ENCODE assay signal across 2 cellular contexts in the genomic region with DNA sequence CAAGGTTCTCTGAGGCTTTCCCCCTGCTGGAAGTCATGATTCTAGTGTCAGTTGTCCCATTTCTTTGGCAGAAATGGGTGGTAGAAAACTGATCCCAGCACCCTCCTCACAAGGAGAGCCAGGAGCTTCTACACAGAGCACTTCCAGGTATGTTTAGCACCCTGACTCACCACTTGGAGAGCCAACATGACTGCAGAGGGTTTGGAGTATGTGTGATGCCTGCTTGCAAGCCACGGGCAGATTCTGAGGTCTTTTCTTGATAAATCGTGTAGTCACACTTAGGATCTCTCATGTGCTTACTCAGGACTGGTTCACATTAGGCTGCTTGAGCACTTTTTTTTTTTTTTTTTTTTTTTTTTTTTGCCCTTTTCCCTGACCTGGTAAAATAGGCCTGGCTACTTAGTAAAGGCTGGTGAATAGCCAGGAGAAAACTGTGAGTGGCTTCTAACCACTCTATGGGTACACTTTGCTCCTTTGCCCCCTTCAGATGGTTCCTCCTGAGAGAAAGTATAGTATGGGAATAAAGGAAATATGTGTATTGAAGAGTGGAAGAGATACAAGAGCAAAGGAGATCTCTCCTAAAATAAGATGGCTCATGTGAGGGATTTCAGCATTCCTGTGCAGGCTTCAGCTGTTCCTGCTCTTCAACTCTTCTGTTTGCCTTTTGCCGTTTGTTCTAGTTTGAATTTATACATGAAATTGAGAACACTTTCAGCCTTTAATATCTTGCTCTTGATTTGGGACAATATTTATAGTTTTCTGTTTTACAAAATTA.
TF ChIP-seq lines count a peak whose summit lies in the region.

No MANE protein-coding gene starts in this region.

TF ChIP-seq in IMR-90, 13 proteins besides CTCF, POLR2A, EP300 and RAD21:
- no peak for TF ChIP-seq RFX5 (IDR thresholded peaks at IDR 0.05; ENCODE audit: low read depth, low read length)
- no peak for TF ChIP-seq NFE2L2 (IDR thresholded peaks at IDR 0.05; ENCODE audit: low read depth, low read length)
- TF ChIP-seq, protein P1, sequence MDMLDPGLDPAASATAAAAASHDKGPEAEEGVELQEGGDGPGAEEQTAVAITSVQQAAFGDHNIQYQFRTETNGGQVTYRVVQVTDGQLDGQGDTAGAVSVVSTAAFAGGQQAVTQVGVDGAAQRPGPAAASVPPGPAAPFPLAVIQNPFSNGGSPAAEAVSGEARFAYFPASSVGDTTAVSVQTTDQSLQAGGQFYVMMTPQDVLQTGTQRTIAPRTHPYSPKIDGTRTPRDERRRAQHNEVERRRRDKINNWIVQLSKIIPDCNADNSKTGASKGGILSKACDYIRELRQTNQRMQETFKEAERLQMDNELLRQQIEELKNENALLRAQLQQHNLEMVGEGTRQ (IDR thresholded peaks at IDR 0.05; ENCODE audit: low read depth, low read length), result no peak
- TF ChIP-seq MXI1 (IDR thresholded peaks at IDR 0.05; ENCODE audit: borderline replicate concordance, low read depth, low read length), result no peak
- no peak for TF ChIP-seq BHLHE40 (IDR thresholded peaks at IDR 0.05; ENCODE audit: low read depth, low read length)
- TF ChIP-seq, protein P2, sequence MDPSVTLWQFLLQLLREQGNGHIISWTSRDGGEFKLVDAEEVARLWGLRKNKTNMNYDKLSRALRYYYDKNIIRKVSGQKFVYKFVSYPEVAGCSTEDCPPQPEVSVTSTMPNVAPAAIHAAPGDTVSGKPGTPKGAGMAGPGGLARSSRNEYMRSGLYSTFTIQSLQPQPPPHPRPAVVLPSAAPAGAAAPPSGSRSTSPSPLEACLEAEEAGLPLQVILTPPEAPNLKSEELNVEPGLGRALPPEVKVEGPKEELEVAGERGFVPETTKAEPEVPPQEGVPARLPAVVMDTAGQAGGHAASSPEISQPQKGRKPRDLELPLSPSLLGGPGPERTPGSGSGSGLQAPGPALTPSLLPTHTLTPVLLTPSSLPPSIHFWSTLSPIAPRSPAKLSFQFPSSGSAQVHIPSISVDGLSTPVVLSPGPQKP (IDR thresholded peaks at IDR 0.05; ENCODE audit: borderline replicate concordance, low read depth, low read length), result no peak
- TF ChIP-seq SMC3 (IDR thresholded peaks at IDR 0.05; ENCODE audit: low read depth, low read length), result no peak
- TF ChIP-seq MAFK (IDR thresholded peaks at IDR 0.05; ENCODE audit: low read depth, low read length), result no peak
- TF ChIP-seq MAZ (IDR thresholded peaks at IDR 0.05; ENCODE audit: borderline replicate concordance, low read depth, low read length), result no peak
- TF ChIP-seq FOS (IDR thresholded peaks at IDR 0.05; ENCODE audit: low read depth, low read length), result no peak
- TF ChIP-seq CEBPB (IDR thresholded peaks at IDR 0.05; ENCODE audit: low read depth, low read length), result no peak
- no peak for TF ChIP-seq CHD1 (IDR thresholded peaks at IDR 0.05; ENCODE audit: low read depth, low read length)
- TF ChIP-seq RCOR1 (IDR thresholded peaks at IDR 0.05; ENCODE audit: insufficient replicate concordance, low read length), result no peak

TF ChIP-seq in WTC11, 78 proteins besides CTCF, POLR2A, EP300 and RAD21:
- TF ChIP-seq, protein P3, sequence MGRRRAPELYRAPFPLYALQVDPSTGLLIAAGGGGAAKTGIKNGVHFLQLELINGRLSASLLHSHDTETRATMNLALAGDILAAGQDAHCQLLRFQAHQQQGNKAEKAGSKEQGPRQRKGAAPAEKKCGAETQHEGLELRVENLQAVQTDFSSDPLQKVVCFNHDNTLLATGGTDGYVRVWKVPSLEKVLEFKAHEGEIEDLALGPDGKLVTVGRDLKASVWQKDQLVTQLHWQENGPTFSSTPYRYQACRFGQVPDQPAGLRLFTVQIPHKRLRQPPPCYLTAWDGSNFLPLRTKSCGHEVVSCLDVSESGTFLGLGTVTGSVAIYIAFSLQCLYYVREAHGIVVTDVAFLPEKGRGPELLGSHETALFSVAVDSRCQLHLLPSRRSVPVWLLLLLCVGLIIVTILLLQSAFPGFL (CRISPR knock-in tag; IDR thresholded peaks at IDR 0.05; ENCODE audit: borderline replicate concordance), result no peak
- TF ChIP-seq, protein P4, sequence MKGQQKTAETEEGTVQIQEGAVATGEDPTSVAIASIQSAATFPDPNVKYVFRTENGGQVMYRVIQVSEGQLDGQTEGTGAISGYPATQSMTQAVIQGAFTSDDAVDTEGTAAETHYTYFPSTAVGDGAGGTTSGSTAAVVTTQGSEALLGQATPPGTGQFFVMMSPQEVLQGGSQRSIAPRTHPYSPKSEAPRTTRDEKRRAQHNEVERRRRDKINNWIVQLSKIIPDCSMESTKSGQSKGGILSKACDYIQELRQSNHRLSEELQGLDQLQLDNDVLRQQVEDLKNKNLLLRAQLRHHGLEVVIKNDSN (CRISPR knock-in tag; IDR thresholded peaks at IDR 0.05), result no peak
- TF ChIP-seq, protein P5, sequence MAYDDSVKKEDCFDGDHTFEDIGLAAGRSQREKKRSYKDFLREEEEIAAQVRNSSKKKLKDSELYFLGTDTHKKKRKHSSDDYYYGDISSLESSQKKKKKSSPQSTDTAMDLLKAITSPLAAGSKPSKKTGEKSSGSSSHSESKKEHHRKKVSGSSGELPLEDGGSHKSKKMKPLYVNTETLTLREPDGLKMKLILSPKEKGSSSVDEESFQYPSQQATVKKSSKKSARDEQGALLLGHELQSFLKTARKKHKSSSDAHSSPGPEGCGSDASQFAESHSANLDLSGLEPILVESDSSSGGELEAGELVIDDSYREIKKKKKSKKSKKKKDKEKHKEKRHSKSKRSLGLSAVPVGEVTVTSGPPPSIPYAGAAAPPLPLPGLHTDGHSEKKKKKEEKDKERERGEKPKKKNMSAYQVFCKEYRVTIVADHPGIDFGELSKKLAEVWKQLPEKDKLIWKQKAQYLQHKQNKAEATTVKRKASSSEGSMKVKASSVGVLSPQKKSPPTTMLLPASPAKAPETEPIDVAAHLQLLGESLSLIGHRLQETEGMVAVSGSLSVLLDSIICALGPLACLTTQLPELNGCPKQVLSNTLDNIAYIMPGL (CRISPR knock-in tag; IDR thresholded peaks at IDR 0.05), result no peak
- TF ChIP-seq SP1 (CRISPR knock-in tag; conservative IDR thresholded peaks at IDR 0.05) (no peak), ZNF396 (CRISPR knock-in tag; IDR thresholded peaks at IDR 0.05; ENCODE audit: borderline replicate concordance) (no peak), NFYB (CRISPR knock-in tag; conservative IDR thresholded peaks at IDR 0.05; ENCODE audit: low read depth) (no peak)
- TF ChIP-seq, protein P6, sequence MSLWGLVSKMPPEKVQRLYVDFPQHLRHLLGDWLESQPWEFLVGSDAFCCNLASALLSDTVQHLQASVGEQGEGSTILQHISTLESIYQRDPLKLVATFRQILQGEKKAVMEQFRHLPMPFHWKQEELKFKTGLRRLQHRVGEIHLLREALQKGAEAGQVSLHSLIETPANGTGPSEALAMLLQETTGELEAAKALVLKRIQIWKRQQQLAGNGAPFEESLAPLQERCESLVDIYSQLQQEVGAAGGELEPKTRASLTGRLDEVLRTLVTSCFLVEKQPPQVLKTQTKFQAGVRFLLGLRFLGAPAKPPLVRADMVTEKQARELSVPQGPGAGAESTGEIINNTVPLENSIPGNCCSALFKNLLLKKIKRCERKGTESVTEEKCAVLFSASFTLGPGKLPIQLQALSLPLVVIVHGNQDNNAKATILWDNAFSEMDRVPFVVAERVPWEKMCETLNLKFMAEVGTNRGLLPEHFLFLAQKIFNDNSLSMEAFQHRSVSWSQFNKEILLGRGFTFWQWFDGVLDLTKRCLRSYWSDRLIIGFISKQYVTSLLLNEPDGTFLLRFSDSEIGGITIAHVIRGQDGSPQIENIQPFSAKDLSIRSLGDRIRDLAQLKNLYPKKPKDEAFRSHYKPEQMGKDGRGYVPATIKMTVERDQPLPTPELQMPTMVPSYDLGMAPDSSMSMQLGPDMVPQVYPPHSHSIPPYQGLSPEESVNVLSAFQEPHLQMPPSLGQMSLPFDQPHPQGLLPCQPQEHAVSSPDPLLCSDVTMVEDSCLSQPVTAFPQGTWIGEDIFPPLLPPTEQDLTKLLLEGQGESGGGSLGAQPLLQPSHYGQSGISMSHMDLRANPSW (CRISPR knock-in tag; conservative IDR thresholded peaks at IDR 0.05; ENCODE audit: low read depth), result no peak
- TF ChIP-seq, protein P7, sequence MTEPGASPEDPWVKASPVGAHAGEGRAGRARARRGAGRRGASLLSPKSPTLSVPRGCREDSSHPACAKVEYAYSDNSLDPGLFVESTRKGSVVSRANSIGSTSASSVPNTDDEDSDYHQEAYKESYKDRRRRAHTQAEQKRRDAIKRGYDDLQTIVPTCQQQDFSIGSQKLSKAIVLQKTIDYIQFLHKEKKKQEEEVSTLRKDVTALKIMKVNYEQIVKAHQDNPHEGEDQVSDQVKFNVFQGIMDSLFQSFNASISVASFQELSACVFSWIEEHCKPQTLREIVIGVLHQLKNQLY (CRISPR knock-in tag; IDR thresholded peaks at IDR 0.05), result no peak
